23 cellular contexts compared by ENCODE assay signal in the genomic region with DNA sequence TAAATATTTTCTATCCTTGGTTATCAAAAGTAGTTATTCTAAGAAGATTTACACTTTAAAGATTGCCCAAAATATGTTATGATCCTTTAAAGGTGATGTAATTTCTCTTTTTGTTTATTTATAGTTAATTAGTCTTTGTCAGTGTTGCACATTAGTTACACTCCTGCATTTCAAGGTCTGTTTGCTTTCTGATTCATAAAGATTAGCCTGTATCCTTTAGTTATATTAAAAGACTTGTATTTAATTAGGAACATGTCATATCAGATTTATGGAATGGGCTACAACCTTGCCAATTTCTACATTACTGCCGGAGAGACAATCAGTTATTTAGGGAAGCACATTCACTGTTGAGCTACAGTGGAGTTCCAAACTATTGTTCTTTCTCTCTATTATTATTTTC. TPM values are rescaled to one million over a fixed set of nuclear protein-coding genes. Genes with fewer than 3 reads are reported as not detected.
DNase-seq lines count a peak whose midpoint lies in the region; ATAC-seq, FAIRE-seq and TF ChIP-seq lines count a peak whose summit lies in the region.
"Had no signal": no experiment of that assay in that cellular context is flagged by ENCODE, and none has a peak within 500 bp of the region (broad histone marks: within the 10 kb centered on the region; RNA-seq: fewer than 3 reads in every experiment).

No MANE protein-coding gene starts in this region.

- intact Hi-C loops in PC-3 (cut with micrococcal nuclease) (loop anchor here (1.0 kb wide), 1 partner anchor 8 kb away; no protein-coding TSS in a partner anchor), endothelial cell of umbilical vein (cut with micrococcal nuclease) (loop anchor here (5.0 kb wide), 1 partner anchor 316 kb away; no protein-coding TSS in a partner anchor)
- intact Hi-C loops in activated T-helper 1 cell treated with anti-CD3 and anti-CD28 coated beads, Interleukin-12 subunit alpha, Interleukin-12 subunit beta, Interleukin-2, Interleukin-4 antibody, amounts not matched to agents 30 ng/mL and 10 ng/mL and 1 ng/mL, durations not matched to agents 14 hours and 24 hours and 36 hours (cut with micrococcal nuclease) = no loop called here

- dilution Hi-C loops in endothelial cell of umbilical vein (cut with MboI; ENCODE audit: extremely low pct_ligation_motif_present, low sequenced_read_pairs) = no loop called here

- H3K27me3 ChIP-seq in PC-3 (ENCODE audit: low read length) (no peaks in the 10 kb centered on the region), endothelial cell of umbilical vein (ENCODE audit: control insufficient read depth in 2 of 2, insufficient read depth in 2 of 2, low read length in 2 of 2) (no peaks in the 10 kb centered on the region)
- H3K27me3 ChIP-seq: SJCRH30 had no signal

- H3K27ac ChIP-seq in PC-3 (ENCODE audit: low read length) (no peak overlapping the region), endothelial cell of umbilical vein (ENCODE audit: insufficient read depth, low read depth, low read length) (no peak overlapping the region)
- H3K27ac ChIP-seq: C4-2B, GM23248, PC-9, RWPE1, SJCRH30 had no signal

- in situ Hi-C loops in G401 (cut with HindIII; ENCODE audit: low sequenced_read_pairs) = no loop called here

- H2AFZ ChIP-seq in PC-3 (ENCODE audit: low read length) = no peak overlapping the region
- no peak overlapping the region for H2AFZ ChIP-seq in endothelial cell of umbilical vein (ENCODE audit: low read depth, low read length)
- H2AFZ ChIP-seq: GM23248, PC-9 had no signal

- no peak overlapping the region for H3K4me2 ChIP-seq in PC-3 (ENCODE audit: low read length)
- H3K4me2 ChIP-seq in endothelial cell of umbilical vein (ENCODE audit: insufficient read depth, low read length) = no peak overlapping the region
- H3K4me2 ChIP-seq: PC-9 had no signal

- no peaks in the 10 kb centered on the region for H3K4me1 Mint-ChIP-seq in activated T-helper 1 cell treated with anti-CD3 and anti-CD28 coated beads, Interleukin-12 subunit alpha, Interleukin-12 subunit beta, Interleukin-2, Interleukin-4 antibody, amounts not matched to agents 30 ng/mL and 10 ng/mL and 1 ng/mL, durations not matched to agents 14 hours and 24 hours and 36 hours (ENCODE audit: low read depth)

- no peak for FAIRE-seq in endothelial cell of umbilical vein (lab: Jason Lieb, UNC)
- FAIRE-seq: K562 had no signal

- no peak overlapping the region for H3K9ac ChIP-seq in PC-3 (ENCODE audit: low read length)
- H3K9ac ChIP-seq in endothelial cell of umbilical vein (replicated peaks; ENCODE audit: extremely low read depth, insufficient read depth, low read length) = no peak overlapping the region
- H3K9ac ChIP-seq: GM23248 had no signal

- DNase-seq in A172 (ENCODE audit: low spot score) = peak; percentile 11
- DNase-seq in HEK293T (ENCODE audit: extremely low spot score) = no peak
- no peak for DNase-seq in PC-3
- DNase-seq in endothelial cell of umbilical vein (ENCODE audit: low read depth, low spot score) = peak; percentile 39
- DNase-seq in activated T-helper 1 cell treated with anti-CD3 and anti-CD28 coated beads, Interleukin-12 subunit alpha, Interleukin-12 subunit beta, Interleukin-2, Interleukin-4 antibody, amounts not matched to agents 30 ng/mL and 10 ng/mL and 1 ng/mL, durations not matched to agents 14 hours and 24 hours and 36 hours (ENCODE audit: low spot score) = no peak
- no peak for DNase-seq in NCI-H1694 treated with DMSO at 0.1 percent for 48 hours (lab: John Stamatoyannopoulos, UW)
- no peak for DNase-seq in activated CD4-positive, alpha-beta T cell treated with anti-CD3 and anti-CD28 coated beads for 1 hour
- no peak for DNase-seq in G401 (ENCODE audit: low spot score)
- DNase-seq: ACHN, DMS 273 treated with DMSO at 0.1 percent for 48 hours, GF-D8, GM23248, NCI-H1930, NCI-H345, NCI-H748 treated with DMSO at 0.1 percent for 48 hours, SJCRH30 had no signal

- no peak for TF ChIP-seq CTCF in PC-3 (conservative IDR thresholded peaks at IDR 0.05; ENCODE audit: low read depth, low read length)
- TF ChIP-seq CTCF in endothelial cell of umbilical vein (IDR thresholded peaks at IDR 0.05; ENCODE audit: extremely low read depth in 1 of 2, insufficient read depth in 1 of 2, low read depth in 1 of 2, low read length in 2 of 2) = no peak

- no peak for TF ChIP-seq POLR2A in endothelial cell of umbilical vein (IDR thresholded peaks at IDR 0.05; ENCODE audit: low read depth, low read length)

- ATAC-seq in PC-3 = peak; percentile 71
- ATAC-seq: K562 had no signal

- H3K27me3 Mint-ChIP-seq in activated T-helper 1 cell treated with anti-CD3 and anti-CD28 coated beads, Interleukin-12 subunit alpha, Interleukin-12 subunit beta, Interleukin-2, Interleukin-4 antibody, amounts not matched to agents 30 ng/mL and 10 ng/mL and 1 ng/mL, durations not matched to agents 14 hours and 24 hours and 36 hours (ENCODE audit: insufficient read depth) = peaks cover 3% of the 10 kb centered on the region

- H3K36me3 Mint-ChIP-seq in activated T-helper 1 cell treated with anti-CD3 and anti-CD28 coated beads, Interleukin-12 subunit alpha, Interleukin-12 subunit beta, Interleukin-2, Interleukin-4 antibody, amounts not matched to agents 30 ng/mL and 10 ng/mL and 1 ng/mL, durations not matched to agents 14 hours and 24 hours and 36 hours (ENCODE audit: low read depth) = no peaks in the 10 kb centered on the region

- no peaks in the 10 kb centered on the region for H3K9me2 ChIP-seq in PC-3 (replicated peaks; ENCODE audit: low read length)

- H3K27ac Mint-ChIP-seq in activated T-helper 1 cell treated with anti-CD3 and anti-CD28 coated beads, Interleukin-12 subunit alpha, Interleukin-12 subunit beta, Interleukin-2, Interleukin-4 antibody, amounts not matched to agents 30 ng/mL and 10 ng/mL and 1 ng/mL, durations not matched to agents 14 hours and 24 hours and 36 hours = no peak overlapping the region

- H3F3A ChIP-seq in PC-3 (ENCODE audit: low read length, unreplicated experiment) = no peaks in the 10 kb centered on the region

- no peak overlapping the region for H3K4me3 Mint-ChIP-seq in activated T-helper 1 cell treated with anti-CD3 and anti-CD28 coated beads, Interleukin-12 subunit alpha, Interleukin-12 subunit beta, Interleukin-2, Interleukin-4 antibody, amounts not matched to agents 30 ng/mL and 10 ng/mL and 1 ng/mL, durations not matched to agents 14 hours and 24 hours and 36 hours

- CTCF ChIA-PET in HEK293T (lab: Yijun Ruan, JAX) (no interaction called here), PC-3 (lab: Charles Lee) (interaction anchor here (0.6 kb wide), 1 partner anchor 13 kb away, joined by 4 read pairs; no protein-coding TSS in a partner anchor), endothelial cell of umbilical vein (lab: Charles Lee) (interaction anchor here (0.7 kb wide), 1 partner anchor 274 kb away, joined by 3 read pairs; no protein-coding TSS in a partner anchor)

- no TSS peak for BruUV-seq in PC-3 (replicated peaks; lab: Mats Ljungman, UMichigan)
- BruUV-seq in endothelial cell of umbilical vein (replicated peaks; lab: Mats Ljungman, UMichigan) = no TSS peak

- H4K20me1 ChIP-seq in PC-3 (ENCODE audit: low read length) (no peaks in the 10 kb centered on the region), endothelial cell of umbilical vein (replicated peaks; ENCODE audit: control insufficient read depth, extremely low read depth, insufficient read depth, low read length) (no peaks in the 10 kb centered on the region)

- H3K9me1 ChIP-seq in endothelial cell of umbilical vein (replicated peaks; ENCODE audit: control insufficient read depth, extremely low read depth, insufficient read depth, low read length) = no peaks in the 10 kb centered on the region

- H3K36me3 ChIP-seq in PC-3 (ENCODE audit: low read depth, low read length) (no peaks in the 10 kb centered on the region), endothelial cell of umbilical vein (ENCODE audit: control insufficient read depth in 2 of 2, extremely low read depth in 1 of 2, insufficient read depth in 2 of 2, low read length in 2 of 2) (no peaks in the 10 kb centered on the region)
- H3K36me3 ChIP-seq: HAP-1, SJCRH30 had no signal

- POLR2A ChIA-PET in HEK293T (lab: Yijun Ruan, JAX) (no interaction called here), PC-3 (lab: Charles Lee; ENCODE audit: unreplicated experiment) (no interaction called here), endothelial cell of umbilical vein (lab: Charles Lee) (no interaction called here)

- H3K9me3 ChIP-seq in PC-3 (ENCODE audit: low read length) (no peaks in the 10 kb centered on the region), endothelial cell of umbilical vein (replicated peaks; ENCODE audit: control insufficient read depth, insufficient read depth, low read length) (no peaks in the 10 kb centered on the region)
- H3K9me3 ChIP-seq: HAP-1, SJCRH30 had no signal

- H3K79me2 ChIP-seq in PC-3 (ENCODE audit: low read length) (no peaks in the 10 kb centered on the region), endothelial cell of umbilical vein (ENCODE audit: control insufficient read depth, insufficient read depth, low read length) (no peaks in the 10 kb centered on the region)

- no peak overlapping the region for H3K4me3 ChIP-seq in PC-3 (ENCODE audit: low read length)
- H3K4me3 ChIP-seq in endothelial cell of umbilical vein (replicated peaks in 1 of 3; ENCODE audit: insufficient read depth in 1 of 3, low read depth in 1 of 3, low read length in 3 of 3) = no peak overlapping the region
- H3K4me3 ChIP-seq: GM23248, HAP-1, K562, PC-9, SJCRH30 had no signal

- no peaks in the 10 kb centered on the region for H3K9me3 Mint-ChIP-seq in activated T-helper 1 cell treated with anti-CD3 and anti-CD28 coated beads, Interleukin-12 subunit alpha, Interleukin-12 subunit beta, Interleukin-2, Interleukin-4 antibody, amounts not matched to agents 30 ng/mL and 10 ng/mL and 1 ng/mL, durations not matched to agents 14 hours and 24 hours and 36 hours

- H3K4me1 ChIP-seq in PC-3 (ENCODE audit: insufficient read depth, low read length) (peaks cover 26% of the 10 kb centered on the region), endothelial cell of umbilical vein (ENCODE audit: control insufficient read depth, extremely low read depth, insufficient read depth, low read length) (no peaks in the 10 kb centered on the region)
- H3K4me1 ChIP-seq: HAP-1 had no signal

RNA-seq across cellular contexts. Expression of gene EPYC, which starts 3.5 kb away (rescaled TPM):
- total RNA-seq in A172 (2014; rRNA removed; shearing (Covaris generic)) = not detected in 2 replicates
- total RNA-seq in PC-3 (2014; rRNA removed) (not detected in 2 replicates), endothelial cell of umbilical vein (not detected in 2 replicates)
- polyA plus RNA-seq in endothelial cell of umbilical vein = 0.06 TPM in 1 of 2 replicates, not detected in the other
- not detected in 2 replicates for polyA plus RNA-seq in endothelial cell of umbilical vein (2011; cell fraction: cytosol; rRNA removed)
- polyA plus RNA-seq in endothelial cell of umbilical vein (2011; cell fraction: nucleus; rRNA removed) = not detected in 2 replicates
- polyA plus RNA-seq in endothelial cell of umbilical vein (2012) = not detected in 2 replicates
- polyA minus RNA-seq in endothelial cell of umbilical vein = not detected in 2 replicates
- polyA minus RNA-seq in endothelial cell of umbilical vein (2011; cell fraction: cytosol; rRNA and poly(A)+ RNA removed) = not detected
- not detected in 2 replicates for polyA minus RNA-seq in endothelial cell of umbilical vein (2011; cell fraction: nucleus; rRNA and poly(A)+ RNA removed)
- not detected in 2 replicates for total RNA-seq in activated T-helper 1 cell treated with anti-CD3 and anti-CD28 coated beads, Interleukin-12 subunit alpha, Interleukin-12 subunit beta, Interleukin-2, Interleukin-4 antibody, amounts not matched to agents 30 ng/mL and 10 ng/mL and 1 ng/mL, durations not matched to agents 14 hours and 24 hours and 36 hours
- total RNA-seq in G401 (2014; rRNA removed; shearing (Covaris generic)) = not detected in 2 replicates
- total RNA-seq: Daoy; GM23248; K562; PC-9; SJCRH30; T-helper 2 cell treated with Interferon-gamma antibody and Interleukin-4, amounts not matched to agents 100 ng/mL and 5 ng/mL, for 36 hours had no signal
- polyA plus RNA-seq: GM23248, K562 had no signal

RNA-seq across cellular contexts. Expression of gene CCER1, which starts 46.3 kb away (rescaled TPM):
- total RNA-seq in A172 (2014; rRNA removed; shearing (Covaris generic)) = not detected in 2 replicates
- total RNA-seq in PC-3 (2014; rRNA removed) = not detected in 2 replicates
- not detected in 2 replicates for total RNA-seq in endothelial cell of umbilical vein
- polyA plus RNA-seq in endothelial cell of umbilical vein = not detected in 2 replicates
- not detected in 2 replicates for polyA plus RNA-seq in endothelial cell of umbilical vein (2011; cell fraction: cytosol; rRNA removed)
- not detected in 2 replicates for polyA plus RNA-seq in endothelial cell of umbilical vein (2011; cell fraction: nucleus; rRNA removed)
- polyA plus RNA-seq in endothelial cell of umbilical vein (2012) = not detected in 2 replicates
- not detected in 2 replicates for polyA minus RNA-seq in endothelial cell of umbilical vein
- not detected for polyA minus RNA-seq in endothelial cell of umbilical vein (2011; cell fraction: cytosol; rRNA and poly(A)+ RNA removed)
- polyA minus RNA-seq in endothelial cell of umbilical vein (2011; cell fraction: nucleus; rRNA and poly(A)+ RNA removed) = not detected in 2 replicates
- not detected in 2 replicates for total RNA-seq in activated T-helper 1 cell treated with anti-CD3 and anti-CD28 coated beads, Interleukin-12 subunit alpha, Interleukin-12 subunit beta, Interleukin-2, Interleukin-4 antibody, amounts not matched to agents 30 ng/mL and 10 ng/mL and 1 ng/mL, durations not matched to agents 14 hours and 24 hours and 36 hours
- total RNA-seq in G401 (2014; rRNA removed; shearing (Covaris generic)) = not detected in 2 replicates
- total RNA-seq: Daoy; GM23248; K562; PC-9; SJCRH30; T-helper 2 cell treated with Interferon-gamma antibody and Interleukin-4, amounts not matched to agents 100 ng/mL and 5 ng/mL, for 36 hours had no signal
- polyA plus RNA-seq: GM23248, K562 had no signal

RNA-seq across cellular contexts. Expression of gene KERA, which starts 56.5 kb away (rescaled TPM):
- total RNA-seq in A172 (2014; rRNA removed; shearing (Covaris generic)) = not detected in 2 replicates
- total RNA-seq in PC-3 (2014; rRNA removed) (not detected in 2 replicates), endothelial cell of umbilical vein (not detected in 2 replicates)
- not detected in 2 replicates for polyA plus RNA-seq in endothelial cell of umbilical vein
- polyA plus RNA-seq in endothelial cell of umbilical vein (2011; cell fraction: cytosol; rRNA removed) = not detected in 2 replicates
- not detected in 2 replicates for polyA plus RNA-seq in endothelial cell of umbilical vein (2011; cell fraction: nucleus; rRNA removed)
- not detected in 2 replicates for polyA plus RNA-seq in endothelial cell of umbilical vein (2012)
- polyA minus RNA-seq in endothelial cell of umbilical vein = not detected in 2 replicates
- polyA minus RNA-seq in endothelial cell of umbilical vein (2011; cell fraction: cytosol; rRNA and poly(A)+ RNA removed) = not detected
- not detected in 2 replicates for polyA minus RNA-seq in endothelial cell of umbilical vein (2011; cell fraction: nucleus; rRNA and poly(A)+ RNA removed)
- total RNA-seq in activated T-helper 1 cell treated with anti-CD3 and anti-CD28 coated beads, Interleukin-12 subunit alpha, Interleukin-12 subunit beta, Interleukin-2, Interleukin-4 antibody, amounts not matched to agents 30 ng/mL and 10 ng/mL and 1 ng/mL, durations not matched to agents 14 hours and 24 hours and 36 hours = not detected in 2 replicates
- not detected in 2 replicates for total RNA-seq in G401 (2014; rRNA removed; shearing (Covaris generic))
- total RNA-seq: Daoy; GM23248; K562; PC-9; SJCRH30; T-helper 2 cell treated with Interferon-gamma antibody and Interleukin-4, amounts not matched to agents 100 ng/mL and 5 ng/mL, for 36 hours had no signal
- polyA plus RNA-seq: GM23248, K562 had no signal

Comparison
In these comparisons a context has a peak if more than half of its experiments do, and no peak if none do; other contexts are left out.
1. DNase-seq: peak in A172 (single experiment) and endothelial cell of umbilical vein (single experiment); none in HEK293T (single experiment), PC-3 (single experiment), activated T-helper 1 cell treated with anti-CD3 and anti-CD28 coated beads, Interleukin-12 subunit alpha, Interleukin-12 subunit beta, Interleukin-2, Interleukin-4 antibody, amounts not matched to agents 30 ng/mL and 10 ng/mL and 1 ng/mL, durations not matched to agents 14 hours and 24 hours and 36 hours (single experiment), NCI-H1694 treated with DMSO at 0.1 percent for 48 hours (single experiment), activated CD4-positive, alpha-beta T cell treated with anti-CD3 and anti-CD28 coated beads for 1 hour (single experiment) and G401 (single experiment).